Comparison of ENCODE assay signal across 17 cellular contexts in the genomic region with DNA sequence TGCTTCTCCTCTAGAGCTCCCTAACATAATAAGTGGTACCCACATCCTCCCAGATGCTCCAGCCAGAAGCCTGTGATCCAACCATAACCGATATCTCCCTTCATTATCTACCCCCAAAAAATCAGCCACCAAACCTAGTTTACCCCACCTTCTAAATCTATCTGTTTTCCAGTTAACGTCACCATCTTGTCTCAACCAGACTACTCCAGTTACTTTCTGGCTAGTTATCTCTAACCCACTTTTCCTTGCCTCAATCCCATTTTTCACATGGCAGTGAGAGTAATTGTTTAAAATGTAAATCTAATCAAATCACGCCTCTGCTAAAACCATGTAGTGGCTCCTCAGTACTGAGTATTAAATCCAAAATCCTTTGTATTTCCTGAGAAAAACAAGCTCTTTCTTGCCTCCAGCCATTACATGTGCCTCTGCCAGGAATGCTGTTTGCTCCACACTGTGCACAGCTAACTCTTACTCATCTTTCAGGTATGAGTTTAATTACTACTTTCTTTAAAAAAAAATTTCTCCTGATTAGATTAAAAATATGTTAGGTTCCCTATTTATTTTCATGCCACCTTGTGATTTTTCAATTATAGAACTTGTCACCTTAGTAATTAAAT. TPM values are rescaled to one million over a fixed set of nuclear protein-coding genes. Genes with fewer than 3 reads are reported as not detected.
DNase-seq lines count a peak whose midpoint lies in the region; ATAC-seq, FAIRE-seq and TF ChIP-seq lines count a peak whose summit lies in the region.
"Had no signal": no experiment of that assay in that cellular context is flagged by ENCODE, and none has a peak within 500 bp of the region (broad histone marks: within the 10 kb centered on the region; RNA-seq: fewer than 3 reads in every experiment).

No MANE protein-coding gene starts in this region.

- TF ChIP-seq CTCF in bronchial epithelial cell (IDR thresholded peaks at IDR 0.05; ENCODE audit: insufficient read depth, low read length, severe bottlenecking) (no peak), stomach (IDR thresholded peaks at IDR 0.05) (no peak)

- intact Hi-C loops in stomach (cut with DNase I; ENCODE audit: low total_unique reads) = no loop called here

- H3K9me3 ChIP-seq in stomach = no peaks in the 10 kb centered on the region
- H3K9me3 ChIP-seq: BE2C, upper lobe of right lung had no signal

- DNase-seq in COLO829 (ENCODE audit: low spot score) = peak; percentile 57
- DNase-seq in LHCN-M2 (ENCODE audit: low read depth) = peak; percentile 28
- peak; percentile 90 for DNase-seq in bronchial epithelial cell (ENCODE audit: low read depth)
- peak; percentile 63 for DNase-seq in kidney tubule cell (ENCODE audit: low spot score)
- DNase-seq in CD1c-positive myeloid dendritic cell (ENCODE audit: extremely low spot score) = no peak
- DNase-seq in stomach = no peak
- DNase-seq: activated naive CD4-positive, alpha-beta T cell treated with Interleukin-2 at 50 U/mL for 16 hours; BE2C; DMS79; NCI-H2107; upper lobe of right lung had no signal

- no peaks in the 10 kb centered on the region for H3K27me3 ChIP-seq in bronchial epithelial cell (ENCODE audit: control insufficient read depth, insufficient read depth, low read length)
- H3K27me3 ChIP-seq in stomach = peaks cover 0 to 2% (median 0%) of the 10 kb centered on the region in 3 donors
- H3K27me3 ChIP-seq: upper lobe of right lung had no signal

- 79 to 83% (median 82%) methylated on average over 3 of the region's 3 CpGs for WGBS in stomach, 5 donors

- no peak for TF ChIP-seq EP300 in stomach (IDR thresholded peaks at IDR 0.05)

- no peak for TF ChIP-seq POLR2A in stomach (IDR thresholded peaks at IDR 0.05)

- no peak for FAIRE-seq in bronchial epithelial cell (lab: Jason Lieb, UNC)

- no peak overlapping the region for H3K4me3 ChIP-seq in bronchial epithelial cell (ENCODE audit: low read depth, low read length)
- no peak overlapping the region for H3K4me3 ChIP-seq in stomach
- H3K4me3 ChIP-seq: upper lobe of right lung had no signal

- H3K36me3 ChIP-seq in bronchial epithelial cell (ENCODE audit: control insufficient read depth, insufficient read depth, low read length) (no peaks in the 10 kb centered on the region), stomach (no peaks in the 10 kb centered on the region)
- H3K36me3 ChIP-seq: BE2C, upper lobe of right lung had no signal

- no peak overlapping the region for H3K27ac ChIP-seq in stomach
- H3K27ac ChIP-seq: upper lobe of right lung had no signal

- no peaks in the 10 kb centered on the region for H3K4me1 ChIP-seq in stomach
- H3K4me1 ChIP-seq: BE2C, upper lobe of right lung had no signal

- ATAC-seq in HG02678 (IDR thresholded peaks at IDR 0.05; ENCODE audit: unreplicated experiment) (no peak), GM19351 (IDR thresholded peaks at IDR 0.05; ENCODE audit: unreplicated experiment) (no peak)
- ATAC-seq: upper lobe of right lung, WTC11 had no signal

RNA-seq across cellular contexts. Expression of a gene that starts 15.4 kb away (rescaled TPM):
- total RNA-seq in LHCN-M2 (2014; rRNA removed) (not detected in 2 replicates), bronchial epithelial cell (not detected in 2 replicates), stomach (not detected)
- 0.13 TPM for polyA plus RNA-seq in LHCN-M2 (2012)
- polyA plus RNA-seq in stomach = not detected
- total RNA-seq: chondrocyte, posterior vena cava, upper lobe of right lung, WTC11 had no signal
- polyA plus RNA-seq: esophagus had no signal

Comparison
In these comparisons a context has a peak if more than half of its experiments do, and no peak if none do; other contexts are left out.
1. DNase-seq: peak in COLO829 (single experiment), LHCN-M2 (single experiment), bronchial epithelial cell (single experiment) and kidney tubule cell (single experiment); none in CD1c-positive myeloid dendritic cell (single experiment) and stomach (single experiment).